Comparison of ENCODE assay signal across 1 cellular context in the genomic region with DNA sequence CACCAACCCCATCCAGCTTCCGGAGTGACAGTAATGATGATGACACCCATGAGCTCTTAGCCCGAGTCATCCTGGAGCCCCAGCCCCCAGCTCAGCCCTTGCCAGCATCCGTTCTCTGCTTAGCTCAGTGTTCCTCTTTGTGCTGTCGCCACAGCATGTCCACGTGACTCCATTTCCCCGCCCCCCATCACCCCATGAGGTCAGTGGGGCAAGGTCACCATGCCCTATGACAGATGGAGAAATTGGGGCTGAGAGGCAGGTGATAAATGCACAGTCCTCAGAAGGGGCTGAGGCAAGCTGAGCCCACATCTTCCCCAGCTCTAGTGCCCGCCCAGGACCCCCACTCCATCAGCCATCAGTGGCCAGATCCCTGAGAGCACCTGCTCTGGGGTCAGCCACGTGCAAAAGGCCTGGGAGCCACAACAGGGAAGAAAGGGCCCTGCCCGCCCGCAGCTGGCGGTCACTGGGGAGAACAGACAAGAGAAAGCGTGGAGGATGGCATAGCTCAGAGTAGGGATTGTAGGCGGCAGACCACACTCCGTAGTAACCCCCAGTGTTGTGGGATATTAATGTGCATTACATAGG.
A peak's percentile ranks its signal among the peaks of the same experiment; 100 is the strongest.
TF ChIP-seq lines count a peak whose summit lies in the region.

No MANE protein-coding gene starts in this region.

TF ChIP-seq in HepG2, 621 proteins besides CTCF, POLR2A, EP300 and RAD21 (continued from another document and continues in another):
- TF ChIP-seq ZBTB39 (CRISPR knock-in tag; IDR thresholded peaks at IDR 0.05) (no peak), ARID5B (CRISPR knock-in tag; IDR thresholded peaks at IDR 0.05) (peak; percentile 76), ESRRA (CRISPR knock-in tag; IDR thresholded peaks at IDR 0.05; ENCODE audit: low read depth) (peak; percentile 98), ZFP37 (CRISPR knock-in tag; IDR thresholded peaks at IDR 0.05; ENCODE audit: borderline replicate concordance) (no peak), PHB2 (IDR thresholded peaks at IDR 0.05; ENCODE audit: partially characterized antibody) (no peak), RCOR2 (CRISPR knock-in tag; IDR thresholded peaks at IDR 0.05) (no peak), ARNTL (CRISPR knock-in tag; IDR thresholded peaks at IDR 0.05) (peak; percentile 97), HOXA3 (CRISPR knock-in tag; IDR thresholded peaks at IDR 0.05) (peak; percentile 48; the same call in 1 of the 2 replicates), ZNF432 (CRISPR knock-in tag; IDR thresholded peaks at IDR 0.05; ENCODE audit: borderline replicate concordance) (no peak), FOXP1 (IDR thresholded peaks at IDR 0.05) (no peak), FOXP1 (CRISPR knock-in tag; IDR thresholded peaks at IDR 0.05) (peak; percentile 10; the same call in 1 of the 2 replicates), ZNF138 (CRISPR knock-in tag; IDR thresholded peaks at IDR 0.05; ENCODE audit: low read depth) (no peak), ZFX (CRISPR knock-in tag; IDR thresholded peaks at IDR 0.05; ENCODE audit: low read depth) (peak; percentile 38; the same call in 1 of the 2 replicates), ZNF710 (CRISPR knock-in tag; IDR thresholded peaks at IDR 0.05; ENCODE audit: borderline replicate concordance) (no peak), ZNF30 (CRISPR knock-in tag; IDR thresholded peaks at IDR 0.05) (no peak), MAX (IDR thresholded peaks at IDR 0.05) (peak; percentile 83), CEBPG (CRISPR knock-in tag; IDR thresholded peaks at IDR 0.05) (peak; percentile 34; the same call in 1 of the 2 replicates), FOXJ3 (CRISPR knock-in tag; IDR thresholded peaks at IDR 0.05; ENCODE audit: borderline replicate concordance) (no peak), ZNF782 (CRISPR knock-in tag; IDR thresholded peaks at IDR 0.05; ENCODE audit: borderline replicate concordance) (peak; percentile 63; the same call in 1 of the 2 replicates), KLF16 (CRISPR knock-in tag; IDR thresholded peaks at IDR 0.05) (peak in 1 of 2 experiments; percentile 43; a peak in 1 of 4 replicates), TRIM24 (CRISPR knock-in tag; IDR thresholded peaks at IDR 0.05) (no peak)
- TF ChIP-seq, protein P1, sequence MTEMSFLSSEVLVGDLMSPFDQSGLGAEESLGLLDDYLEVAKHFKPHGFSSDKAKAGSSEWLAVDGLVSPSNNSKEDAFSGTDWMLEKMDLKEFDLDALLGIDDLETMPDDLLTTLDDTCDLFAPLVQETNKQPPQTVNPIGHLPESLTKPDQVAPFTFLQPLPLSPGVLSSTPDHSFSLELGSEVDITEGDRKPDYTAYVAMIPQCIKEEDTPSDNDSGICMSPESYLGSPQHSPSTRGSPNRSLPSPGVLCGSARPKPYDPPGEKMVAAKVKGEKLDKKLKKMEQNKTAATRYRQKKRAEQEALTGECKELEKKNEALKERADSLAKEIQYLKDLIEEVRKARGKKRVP (CRISPR knock-in tag; IDR thresholded peaks at IDR 0.05), result peak in 1 of 2 experiments; percentile 59; a peak in 1 of 4 replicates
- TF ChIP-seq, protein P2, sequence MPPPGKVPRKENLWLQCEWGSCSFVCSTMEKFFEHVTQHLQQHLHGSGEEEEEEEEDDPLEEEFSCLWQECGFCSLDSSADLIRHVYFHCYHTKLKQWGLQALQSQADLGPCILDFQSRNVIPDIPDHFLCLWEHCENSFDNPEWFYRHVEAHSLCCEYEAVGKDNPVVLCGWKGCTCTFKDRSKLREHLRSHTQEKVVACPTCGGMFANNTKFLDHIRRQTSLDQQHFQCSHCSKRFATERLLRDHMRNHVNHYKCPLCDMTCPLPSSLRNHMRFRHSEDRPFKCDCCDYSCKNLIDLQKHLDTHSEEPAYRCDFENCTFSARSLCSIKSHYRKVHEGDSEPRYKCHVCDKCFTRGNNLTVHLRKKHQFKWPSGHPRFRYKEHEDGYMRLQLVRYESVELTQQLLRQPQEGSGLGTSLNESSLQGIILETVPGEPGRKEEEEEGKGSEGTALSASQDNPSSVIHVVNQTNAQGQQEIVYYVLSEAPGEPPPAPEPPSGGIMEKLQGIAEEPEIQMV (CRISPR knock-in tag; IDR thresholded peaks at IDR 0.05; ENCODE audit: low read depth), result no peak
- TF ChIP-seq, protein P3, sequence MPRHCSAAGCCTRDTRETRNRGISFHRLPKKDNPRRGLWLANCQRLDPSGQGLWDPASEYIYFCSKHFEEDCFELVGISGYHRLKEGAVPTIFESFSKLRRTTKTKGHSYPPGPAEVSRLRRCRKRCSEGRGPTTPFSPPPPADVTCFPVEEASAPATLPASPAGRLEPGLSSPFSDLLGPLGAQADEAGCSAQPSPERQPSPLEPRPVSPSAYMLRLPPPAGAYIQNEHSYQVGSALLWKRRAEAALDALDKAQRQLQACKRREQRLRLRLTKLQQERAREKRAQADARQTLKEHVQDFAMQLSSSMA (CRISPR knock-in tag; IDR thresholded peaks at IDR 0.05), result no peak
- TF ChIP-seq, protein P4, sequence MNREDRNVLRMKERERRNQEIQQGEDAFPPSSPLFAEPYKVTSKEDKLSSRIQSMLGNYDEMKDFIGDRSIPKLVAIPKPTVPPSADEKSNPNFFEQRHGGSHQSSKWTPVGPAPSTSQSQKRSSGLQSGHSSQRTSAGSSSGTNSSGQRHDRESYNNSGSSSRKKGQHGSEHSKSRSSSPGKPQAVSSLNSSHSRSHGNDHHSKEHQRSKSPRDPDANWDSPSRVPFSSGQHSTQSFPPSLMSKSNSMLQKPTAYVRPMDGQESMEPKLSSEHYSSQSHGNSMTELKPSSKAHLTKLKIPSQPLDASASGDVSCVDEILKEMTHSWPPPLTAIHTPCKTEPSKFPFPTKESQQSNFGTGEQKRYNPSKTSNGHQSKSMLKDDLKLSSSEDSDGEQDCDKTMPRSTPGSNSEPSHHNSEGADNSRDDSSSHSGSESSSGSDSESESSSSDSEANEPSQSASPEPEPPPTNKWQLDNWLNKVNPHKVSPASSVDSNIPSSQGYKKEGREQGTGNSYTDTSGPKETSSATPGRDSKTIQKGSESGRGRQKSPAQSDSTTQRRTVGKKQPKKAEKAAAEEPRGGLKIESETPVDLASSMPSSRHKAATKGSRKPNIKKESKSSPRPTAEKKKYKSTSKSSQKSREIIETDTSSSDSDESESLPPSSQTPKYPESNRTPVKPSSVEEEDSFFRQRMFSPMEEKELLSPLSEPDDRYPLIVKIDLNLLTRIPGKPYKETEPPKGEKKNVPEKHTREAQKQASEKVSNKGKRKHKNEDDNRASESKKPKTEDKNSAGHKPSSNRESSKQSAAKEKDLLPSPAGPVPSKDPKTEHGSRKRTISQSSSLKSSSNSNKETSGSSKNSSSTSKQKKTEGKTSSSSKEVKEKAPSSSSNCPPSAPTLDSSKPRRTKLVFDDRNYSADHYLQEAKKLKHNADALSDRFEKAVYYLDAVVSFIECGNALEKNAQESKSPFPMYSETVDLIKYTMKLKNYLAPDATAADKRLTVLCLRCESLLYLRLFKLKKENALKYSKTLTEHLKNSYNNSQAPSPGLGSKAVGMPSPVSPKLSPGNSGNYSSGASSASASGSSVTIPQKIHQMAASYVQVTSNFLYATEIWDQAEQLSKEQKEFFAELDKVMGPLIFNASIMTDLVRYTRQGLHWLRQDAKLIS (CRISPR knock-in tag; IDR thresholded peaks at IDR 0.05), result no peak
- TF ChIP-seq, protein P5, sequence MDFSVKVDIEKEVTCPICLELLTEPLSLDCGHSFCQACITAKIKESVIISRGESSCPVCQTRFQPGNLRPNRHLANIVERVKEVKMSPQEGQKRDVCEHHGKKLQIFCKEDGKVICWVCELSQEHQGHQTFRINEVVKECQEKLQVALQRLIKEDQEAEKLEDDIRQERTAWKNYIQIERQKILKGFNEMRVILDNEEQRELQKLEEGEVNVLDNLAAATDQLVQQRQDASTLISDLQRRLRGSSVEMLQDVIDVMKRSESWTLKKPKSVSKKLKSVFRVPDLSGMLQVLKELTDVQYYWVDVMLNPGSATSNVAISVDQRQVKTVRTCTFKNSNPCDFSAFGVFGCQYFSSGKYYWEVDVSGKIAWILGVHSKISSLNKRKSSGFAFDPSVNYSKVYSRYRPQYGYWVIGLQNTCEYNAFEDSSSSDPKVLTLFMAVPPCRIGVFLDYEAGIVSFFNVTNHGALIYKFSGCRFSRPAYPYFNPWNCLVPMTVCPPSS (IDR thresholded peaks at IDR 0.05), result no peak
- TF ChIP-seq, protein P6, sequence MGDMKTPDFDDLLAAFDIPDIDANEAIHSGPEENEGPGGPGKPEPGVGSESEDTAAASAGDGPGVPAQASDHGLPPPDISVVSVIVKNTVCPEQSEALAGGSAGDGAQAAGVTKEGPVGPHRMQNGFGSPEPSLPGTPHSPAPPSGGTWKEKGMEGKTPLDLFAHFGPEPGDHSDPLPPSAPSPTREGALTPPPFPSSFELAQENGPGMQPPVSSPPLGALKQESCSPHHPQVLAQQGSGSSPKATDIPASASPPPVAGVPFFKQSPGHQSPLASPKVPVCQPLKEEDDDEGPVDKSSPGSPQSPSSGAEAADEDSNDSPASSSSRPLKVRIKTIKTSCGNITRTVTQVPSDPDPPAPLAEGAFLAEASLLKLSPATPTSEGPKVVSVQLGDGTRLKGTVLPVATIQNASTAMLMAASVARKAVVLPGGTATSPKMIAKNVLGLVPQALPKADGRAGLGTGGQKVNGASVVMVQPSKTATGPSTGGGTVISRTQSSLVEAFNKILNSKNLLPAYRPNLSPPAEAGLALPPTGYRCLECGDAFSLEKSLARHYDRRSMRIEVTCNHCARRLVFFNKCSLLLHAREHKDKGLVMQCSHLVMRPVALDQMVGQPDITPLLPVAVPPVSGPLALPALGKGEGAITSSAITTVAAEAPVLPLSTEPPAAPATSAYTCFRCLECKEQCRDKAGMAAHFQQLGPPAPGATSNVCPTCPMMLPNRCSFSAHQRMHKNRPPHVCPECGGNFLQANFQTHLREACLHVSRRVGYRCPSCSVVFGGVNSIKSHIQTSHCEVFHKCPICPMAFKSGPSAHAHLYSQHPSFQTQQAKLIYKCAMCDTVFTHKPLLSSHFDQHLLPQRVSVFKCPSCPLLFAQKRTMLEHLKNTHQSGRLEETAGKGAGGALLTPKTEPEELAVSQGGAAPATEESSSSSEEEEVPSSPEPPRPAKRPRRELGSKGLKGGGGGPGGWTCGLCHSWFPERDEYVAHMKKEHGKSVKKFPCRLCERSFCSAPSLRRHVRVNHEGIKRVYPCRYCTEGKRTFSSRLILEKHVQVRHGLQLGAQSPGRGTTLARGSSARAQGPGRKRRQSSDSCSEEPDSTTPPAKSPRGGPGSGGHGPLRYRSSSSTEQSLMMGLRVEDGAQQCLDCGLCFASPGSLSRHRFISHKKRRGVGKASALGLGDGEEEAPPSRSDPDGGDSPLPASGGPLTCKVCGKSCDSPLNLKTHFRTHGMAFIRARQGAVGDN (CRISPR knock-in tag; IDR thresholded peaks at IDR 0.05), result peak; percentile 89
- TF ChIP-seq, protein P7, sequence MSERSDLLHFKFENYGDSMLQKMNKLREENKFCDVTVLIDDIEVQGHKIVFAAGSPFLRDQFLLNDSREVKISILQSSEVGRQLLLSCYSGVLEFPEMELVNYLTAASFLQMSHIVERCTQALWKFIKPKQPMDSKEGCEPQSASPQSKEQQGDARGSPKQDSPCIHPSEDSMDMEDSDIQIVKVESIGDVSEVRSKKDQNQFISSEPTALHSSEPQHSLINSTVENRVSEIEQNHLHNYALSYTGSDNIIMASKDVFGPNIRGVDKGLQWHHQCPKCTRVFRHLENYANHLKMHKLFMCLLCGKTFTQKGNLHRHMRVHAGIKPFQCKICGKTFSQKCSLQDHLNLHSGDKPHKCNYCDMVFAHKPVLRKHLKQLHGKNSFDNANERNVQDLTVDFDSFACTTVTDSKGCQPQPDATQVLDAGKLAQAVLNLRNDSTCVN (CRISPR knock-in tag; IDR thresholded peaks at IDR 0.05; ENCODE audit: borderline replicate concordance), result 0 out of 2 replicates have a peak, but pooled peaks have one; percentile 21
